11 cellular contexts compared by ENCODE assay signal in genomic region chr14:100677925-100678765, GRCh38. TPM values are rescaled to one million over a fixed set of nuclear protein-coding genes. Genes with fewer than 3 reads are reported as not detected.
DNase-seq lines count a peak whose midpoint lies in the region; ATAC-seq and TF ChIP-seq lines count a peak whose summit lies in the region.
"Had no signal": no experiment of that assay in that cellular context is flagged by ENCODE, and none has a peak within 500 bp of the region (broad histone marks: within the 10 kb centered on the region; RNA-seq: fewer than 3 reads in every experiment).

No MANE protein-coding gene starts in this region.

- no peak overlapping the region for H3K27ac Mint-ChIP-seq in effector memory CD8-positive, alpha-beta T cell
- no peak overlapping the region for H3K27ac Mint-ChIP-seq in nephron progenitor cell
- H3K27ac Mint-ChIP-seq: activated naive CD8-positive, alpha-beta T cell treated with anti-CD3 and anti-CD28 coated beads, Interleukin-2, amount 10 ng/mL, durations not matched to agents 7 days and 5 days; naive B cell had no signal

- no peak for ATAC-seq in HG03439 (IDR thresholded peaks at IDR 0.05; ENCODE audit: unreplicated experiment)
- no peak for ATAC-seq in effector memory CD8-positive, alpha-beta T cell (replicated peaks)

- H3K36me3 Mint-ChIP-seq in effector memory CD8-positive, alpha-beta T cell (ENCODE audit: insufficient read depth), result no peaks in the 10 kb centered on the region
- H3K36me3 Mint-ChIP-seq in nephron progenitor cell (ENCODE audit: low read depth), result no peaks in the 10 kb centered on the region
- H3K36me3 Mint-ChIP-seq: activated naive CD8-positive, alpha-beta T cell treated with anti-CD3 and anti-CD28 coated beads, Interleukin-2, amount 10 ng/mL, durations not matched to agents 7 days and 5 days; naive B cell had no signal

- H3K9me3 Mint-ChIP-seq in effector memory CD8-positive, alpha-beta T cell, result no peaks in the 10 kb centered on the region
- H3K9me3 Mint-ChIP-seq in nephron progenitor cell, result no peaks in the 10 kb centered on the region
- H3K9me3 Mint-ChIP-seq: activated naive CD8-positive, alpha-beta T cell treated with anti-CD3 and anti-CD28 coated beads, Interleukin-2, amount 10 ng/mL, durations not matched to agents 7 days and 5 days had no signal

- H3K27me3 Mint-ChIP-seq in effector memory CD8-positive, alpha-beta T cell, result peaks cover 25 to 76% of the 10 kb centered on the region in 2 donors
- peaks cover 6% of the 10 kb centered on the region for H3K27me3 Mint-ChIP-seq in nephron progenitor cell (ENCODE audit: low read depth, poor library complexity)

- TF ChIP-seq CTCF in nephron progenitor cell (IDR thresholded peaks at IDR 0.05), result no peak

- H3K4me3 ChIP-seq in H7 (ENCODE audit: insufficient read depth, low read depth, low read length), result no peak overlapping the region

- H3K36me3 ChIP-seq in H7 (replicated peaks; ENCODE audit: control insufficient read depth, insufficient read depth, low read length), result no peaks in the 10 kb centered on the region

- no peaks in the 10 kb centered on the region for H3K27me3 ChIP-seq in H7 (ENCODE audit: control insufficient read depth, insufficient read depth, low read length)

- DNase-seq in H7 (peak; percentile 82), SHP77 treated with DMSO at 0.1 percent for 48 hours (lab: John Stamatoyannopoulos, UW) (peak; percentile 38), globus pallidus (ENCODE audit: low spot score) (peak; percentile 65), putamen (ENCODE audit: low spot score) (peak; percentile 50), nephron progenitor cell (no peak), AML-193 (lab: John Stamatoyannopoulos, UW) (no peak)
- DNase-seq in effector memory CD8-positive, alpha-beta T cell, result no peak
- DNase-seq: activated naive CD8-positive, alpha-beta T cell treated with anti-CD3 and anti-CD28 coated beads, Interleukin-2, amount 10 ng/mL, durations not matched to agents 7 days and 5 days; naive B cell had no signal

- H3K4me1 Mint-ChIP-seq in effector memory CD8-positive, alpha-beta T cell (ENCODE audit: low read depth in 2 of 2), result peaks cover 5% of the 10 kb centered on the region in 2 donors
- peaks cover 70% of the 10 kb centered on the region for H3K4me1 Mint-ChIP-seq in nephron progenitor cell
- H3K4me1 Mint-ChIP-seq: activated naive CD8-positive, alpha-beta T cell treated with anti-CD3 and anti-CD28 coated beads, Interleukin-2, amount 10 ng/mL, durations not matched to agents 7 days and 5 days had no signal

- H3K4me3 Mint-ChIP-seq in effector memory CD8-positive, alpha-beta T cell, result no peak overlapping the region
- H3K4me3 Mint-ChIP-seq in nephron progenitor cell, result no peak overlapping the region
- H3K4me3 Mint-ChIP-seq: activated naive CD8-positive, alpha-beta T cell treated with anti-CD3 and anti-CD28 coated beads, Interleukin-2, amount 10 ng/mL, durations not matched to agents 7 days and 5 days; naive B cell had no signal

RNA-seq across cellular contexts. Expression of gene DLK1, which starts 48.5 kb away (rescaled TPM):
- 0.37 and 1.5 TPM in 2 replicates for total RNA-seq in H7 (2014; rRNA removed; shearing (Covaris generic))
- total RNA-seq: activated naive CD8-positive, alpha-beta T cell treated with anti-CD3 and anti-CD28 coated beads, Interleukin-2, amount 10 ng/mL, durations not matched to agents 7 days and 5 days; subcutaneous adipose tissue had no signal

Comparison
In these comparisons a context has a peak if more than half of its experiments do, and no peak if none do; other contexts are left out.
1. DNase-seq: peak in H7 (single experiment), SHP77 treated with DMSO at 0.1 percent for 48 hours (single experiment), globus pallidus (single experiment) and putamen (single experiment); none in effector memory CD8-positive, alpha-beta T cell (0 of 3), nephron progenitor cell (single experiment) and AML-193 (0 of 2).